ENCODE assay signal across 1 cellular context in genomic region chr7:129054438-129055293, GRCh38.
TF ChIP-seq lines count a peak whose summit lies in the region.

TNPO3 (minus strand) TSS chr7:129055111; CDS start chr7:129054770, 341 bp downstream.

TF ChIP-seq in HCT116, 20 proteins besides CTCF, POLR2A, EP300 and RAD21 (continued from another document):
- TF ChIP-seq ZBTB33 (IDR thresholded peaks at IDR 0.05; ENCODE audit: extremely low read depth, insufficient replicate concordance, low read length) (no peak), SRF (IDR thresholded peaks at IDR 0.05; ENCODE audit: low read depth) (no peak; the same call in 1 of the 2 replicates), YY1 (IDR thresholded peaks at IDR 0.05; ENCODE audit: extremely low read depth, insufficient replicate concordance, low read depth, low read length) (peak; percentile 88)
